8 cellular contexts compared by ENCODE assay signal in the genomic region with DNA sequence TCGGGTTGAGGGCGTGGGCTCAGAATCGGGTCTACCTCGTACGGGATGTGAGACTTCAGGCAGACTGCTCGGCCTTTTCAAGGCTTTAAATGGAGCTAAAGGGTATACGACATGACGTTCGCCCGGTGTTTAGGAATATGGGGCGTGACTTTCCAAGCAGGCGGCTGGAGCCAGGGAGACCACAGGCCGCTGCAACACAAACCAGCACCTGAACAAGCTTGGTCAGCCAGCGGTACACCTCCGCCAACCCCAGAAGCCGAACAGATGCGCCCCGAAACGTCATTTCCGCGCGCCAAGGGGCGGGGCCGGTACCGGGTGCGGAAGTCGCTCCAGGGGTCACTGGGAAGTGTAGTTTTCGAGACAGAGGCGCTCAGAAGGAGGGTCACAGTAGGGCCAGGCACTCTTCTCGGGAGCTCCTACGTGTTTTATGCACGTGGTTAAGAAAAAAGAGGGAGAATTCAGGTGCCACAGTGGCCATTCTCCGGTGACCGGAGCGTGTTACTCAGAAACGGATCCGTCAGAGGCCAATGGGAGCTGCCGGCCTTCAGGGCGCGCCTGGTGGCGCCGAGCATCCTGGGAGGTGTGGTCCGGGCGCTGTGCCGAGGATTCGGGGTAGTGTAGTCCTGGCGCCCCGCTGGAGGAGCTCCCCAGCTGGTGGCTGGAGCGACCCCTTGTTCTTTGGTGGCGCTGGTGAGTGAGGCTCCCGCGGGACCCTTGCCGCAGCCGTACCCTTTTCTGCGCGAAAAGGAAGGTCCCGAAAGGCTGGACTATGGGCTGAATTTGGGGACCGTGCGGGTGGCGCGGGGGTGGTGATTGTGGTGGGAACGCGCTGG. TPM values are rescaled to one million over a fixed set of nuclear protein-coding genes. Genes with fewer than 3 reads are reported as not detected.
DNase-seq lines count a peak whose midpoint lies in the region; ATAC-seq and TF ChIP-seq lines count a peak whose summit lies in the region.

A gene (plus strand): TSS at position 613 of the 833 bp plus-strand sequence. CDS start 17,160 bp downstream, outside the sequence.

- peak within 1 kb of the TSS; percentile 100 for H3K27ac Mint-ChIP-seq in activated T-cell treated with anti-CD3 and anti-CD28 coated beads, Interleukin-2, amount 50 U/mL, for 24 hours

- POLR2A ChIA-PET in PC-3 (lab: Charles Lee; ENCODE audit: unreplicated experiment) = interaction anchor here (0.6 to 1.0 kb wide), 5 partner anchors 27 to 220 kb away, joined by 3 to 7 read pairs (median 5); a partner anchor contains a TSS

- peak within 1 kb of the TSS; percentile 64 for H3K4me3 ChIP-seq in Jurkat, Clone E6-1 (ENCODE audit: low read length)
- peak within 1 kb of the TSS; percentile 98 for H3K4me3 ChIP-seq in PC-3 (ENCODE audit: low read length)
- peak within 1 kb of the TSS; percentile 86 to 92 for H3K4me3 ChIP-seq in esophagus (ENCODE audit: low read depth in 1 of 2, low read length in 2 of 2)
- peak within 1 kb of the TSS; percentile 96 for H3K4me3 ChIP-seq in mucosa of stomach (ENCODE audit: low read length)

- no TSS peak for BruUV-seq in PC-3 (replicated peaks; lab: Mats Ljungman, UMichigan)

- DNase-seq in DMS79 (lab: John Stamatoyannopoulos, UW) (peak; percentile 84), PC-3 (peak; percentile 98)
- DNase-seq in Jurkat, Clone E6-1 (ENCODE audit: low read depth, low spot score) = peak; percentile 84
- DNase-seq in activated T-cell treated with anti-CD3 and anti-CD28 coated beads, Interleukin-2, amount 50 U/mL, for 24 hours = peak; percentile 99
- DNase-seq in stimulated activated CD8-positive, alpha-beta memory T cell treated with anti-CD3 and anti-CD28 coated beads, Interleukin-4, amount 100 ng/mL, for 48 hours = peak; percentile 99

- H3K27me3 ChIP-seq in PC-3 (ENCODE audit: low read length) = no peaks in the 10 kb centered on the region
- H3K27me3 ChIP-seq in esophagus (ENCODE audit: control insufficient read depth in 1 of 2, insufficient read depth in 2 of 2, low read length in 2 of 2) = peaks cover 0 to 3% of the 10 kb centered on the region in 2 donors
- no peaks in the 10 kb centered on the region for H3K27me3 ChIP-seq in mucosa of stomach (ENCODE audit: control insufficient read depth, insufficient read depth, low read length)

- H3K4me3 Mint-ChIP-seq in activated T-cell treated with anti-CD3 and anti-CD28 coated beads, Interleukin-2, amount 50 U/mL, for 24 hours = peak within 1 kb of the TSS; percentile 93

- H3K36me3 ChIP-seq in PC-3 (ENCODE audit: low read depth, low read length) (peaks cover 9% of the 10 kb centered on the region; the same call in 1 of the 2 replicates), esophagus (ENCODE audit: control insufficient read depth in 2 of 2, insufficient read depth in 2 of 2, low read length in 1 of 2) (peaks cover 0 to 7% of the 10 kb centered on the region in 2 donors), mucosa of stomach (ENCODE audit: control insufficient read depth, insufficient read depth, low read length) (peaks cover 4% of the 10 kb centered on the region)

- H2AFZ ChIP-seq in PC-3 (ENCODE audit: low read length) = peak within 1 kb of the TSS; percentile 99

- H3K36me3 Mint-ChIP-seq in activated T-cell treated with anti-CD3 and anti-CD28 coated beads, Interleukin-2, amount 50 U/mL, for 24 hours (ENCODE audit: low read depth) = peaks cover 43% of the 10 kb centered on the region

- WGBS in esophagus, 2 donors = 0 to 1% methylated on average over 63 of the region's 63 CpGs

- H3K27ac ChIP-seq in PC-3 (ENCODE audit: low read length) (peak within 1 kb of the TSS; percentile 76), esophagus (ENCODE audit: low read depth in 2 of 2, low read length in 1 of 2) (peak within 1 kb of the TSS; percentile 90 to 97)

- peaks cover 21% of the 10 kb centered on the region for H3K27me3 Mint-ChIP-seq in activated T-cell treated with anti-CD3 and anti-CD28 coated beads, Interleukin-2, amount 50 U/mL, for 24 hours

- peaks cover 46% of the 10 kb centered on the region for H3K79me2 ChIP-seq in PC-3 (ENCODE audit: low read length)

- no peaks in the 10 kb centered on the region for H3F3A ChIP-seq in PC-3 (ENCODE audit: low read length, unreplicated experiment)

- ATAC-seq in GM21717 (IDR thresholded peaks at IDR 0.05; ENCODE audit: unreplicated experiment) (peak; percentile 97), PC-3 (peak; percentile 97)

- peaks cover 21% of the 10 kb centered on the region for H3K9me3 Mint-ChIP-seq in activated T-cell treated with anti-CD3 and anti-CD28 coated beads, Interleukin-2, amount 50 U/mL, for 24 hours

- CTCF ChIA-PET in PC-3 (lab: Charles Lee) = no interaction called here

- intact Hi-C loops in PC-3 (cut with micrococcal nuclease) = loop anchor here (1.0 to 10.0 kb wide), 4 partner anchors 36 to 323 kb away; a partner anchor contains a TSS

- H3K9ac ChIP-seq in PC-3 (ENCODE audit: low read length) (peak within 1 kb of the TSS; percentile 86), mucosa of stomach (ENCODE audit: low read length) (peak within 1 kb of the TSS; percentile 95)

- H3K4me2 ChIP-seq in PC-3 (ENCODE audit: low read length) = peak within 1 kb of the TSS; percentile 83

- peaks cover 22% of the 10 kb centered on the region for H3K4me1 ChIP-seq in PC-3 (ENCODE audit: insufficient read depth, low read length)
- peaks cover 3 to 4% of the 10 kb centered on the region in 2 donors for H3K4me1 ChIP-seq in esophagus (ENCODE audit: control insufficient read depth in 2 of 2, insufficient read depth in 2 of 2, low read length in 1 of 2)
- no peaks in the 10 kb centered on the region for H3K4me1 ChIP-seq in mucosa of stomach (ENCODE audit: control insufficient read depth, insufficient read depth, low read length)

- no peaks in the 10 kb centered on the region for H3K9me2 ChIP-seq in PC-3 (replicated peaks; ENCODE audit: low read length)

- no peaks in the 10 kb centered on the region for H4K20me1 ChIP-seq in PC-3 (ENCODE audit: low read length)

- peak; percentile 27; the same call in 1 of the 2 replicates for TF ChIP-seq CTCF in PC-3 (conservative IDR thresholded peaks at IDR 0.05; ENCODE audit: low read depth, low read length)

- peaks cover 24% of the 10 kb centered on the region for H3K4me1 Mint-ChIP-seq in activated T-cell treated with anti-CD3 and anti-CD28 coated beads, Interleukin-2, amount 50 U/mL, for 24 hours (ENCODE audit: low read depth)

- H3K9me3 ChIP-seq in PC-3 (ENCODE audit: low read length) (peaks cover 16% of the 10 kb centered on the region), esophagus (ENCODE audit: control insufficient read depth in 2 of 2, insufficient read depth in 1 of 2, low read depth in 1 of 2, low read length in 1 of 2) (peaks cover 0 to 6% of the 10 kb centered on the region in 2 donors), mucosa of stomach (ENCODE audit: control insufficient read depth, low read length) (no peaks in the 10 kb centered on the region)

RNA-seq across cellular contexts. Expression of the gene that starts here (rescaled TPM):
- polyA plus RNA-seq in Jurkat, Clone E6-1 (2012; ENCODE audit: insufficient read depth, insufficient read length) = 9.1 TPM
- total RNA-seq in PC-3 (2014; rRNA removed) = 16.3 and 17.1 TPM in 2 replicates
- 10 to 100 TPM; 10.8 to 15.6 TPM for polyA plus RNA-seq in esophagus

Comparison
In these comparisons a context has a peak if more than half of its experiments do, and no peak if none do; other contexts are left out.
1. Peak in every context shown above with its lines: DNase-seq, ATAC-seq, H3K4me3 ChIP-seq and H3K27ac ChIP-seq.